8 cellular contexts compared by ENCODE assay signal in the genomic region with DNA sequence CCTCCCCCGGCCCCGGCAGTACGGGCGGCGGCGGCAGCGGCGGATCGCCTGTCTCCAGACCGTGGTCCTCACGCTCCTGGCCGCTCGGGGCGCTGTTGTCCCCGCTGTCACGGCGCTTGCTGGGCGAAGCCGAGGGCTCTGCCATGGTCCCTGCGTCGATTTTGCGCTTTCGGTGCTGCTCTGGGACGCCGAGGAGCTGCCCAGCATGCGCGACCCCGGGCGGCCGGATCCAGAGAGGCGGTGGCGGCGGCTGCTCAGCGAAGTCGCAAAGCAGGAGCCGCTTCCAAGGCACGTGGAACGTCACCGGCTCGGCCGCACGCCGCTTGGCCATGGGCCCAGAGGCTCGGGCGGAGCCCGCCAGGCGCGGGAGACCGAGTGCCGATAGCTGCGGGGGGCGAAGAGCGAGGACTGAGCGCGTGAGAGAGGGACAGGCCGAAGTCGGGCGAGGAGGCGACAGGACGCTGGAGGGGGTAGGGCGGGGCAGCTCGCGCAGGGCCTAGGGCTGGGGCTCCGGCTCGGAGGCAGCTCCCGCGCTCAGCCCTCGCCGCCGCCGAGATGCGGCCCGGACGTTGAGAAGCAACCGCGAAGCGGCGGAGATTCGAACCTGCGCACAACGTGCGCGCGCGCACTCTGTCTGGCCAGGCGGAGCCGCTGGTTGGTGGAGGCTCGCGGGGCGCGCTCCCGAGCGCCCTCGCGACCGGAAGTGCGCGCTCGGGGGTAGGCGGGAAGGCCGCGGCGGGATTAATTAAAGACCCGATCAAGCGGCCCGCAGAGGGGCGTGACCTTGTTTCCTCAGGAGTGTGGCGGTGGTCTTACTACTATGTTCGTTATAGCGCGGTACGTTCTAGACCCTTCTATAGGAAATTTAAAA. TPM values are rescaled to one million over a fixed set of nuclear protein-coding genes. Genes with fewer than 3 reads are reported as not detected.
DNase-seq lines count a peak whose midpoint lies in the region; ATAC-seq and TF ChIP-seq lines count a peak whose summit lies in the region.

A gene with protein sequence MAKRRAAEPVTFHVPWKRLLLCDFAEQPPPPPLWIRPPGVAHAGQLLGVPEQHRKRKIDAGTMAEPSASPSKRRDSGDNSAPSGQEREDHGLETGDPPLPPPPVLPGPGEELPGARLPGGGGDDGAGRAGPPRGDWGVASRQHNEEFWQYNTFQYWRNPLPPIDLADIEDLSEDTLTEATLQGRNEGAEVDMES (minus strand): TSS at position 632 of the 871 bp plus-strand sequence. CDS start 301 bp downstream, at position 331.

- DNase-seq in DMS53 treated with DMSO at 0.1 percent for 48 hours (lab: John Stamatoyannopoulos, UW; ENCODE audit: unreplicated experiment) = peak; percentile 70
- peak; percentile 95 for DNase-seq in OCI-M1 (lab: John Stamatoyannopoulos, UW)
- DNase-seq in activated T-cell treated with anti-CD3 and anti-CD28 coated beads for 24 hours (ENCODE audit: low read depth) = peak; percentile 83
- DNase-seq in epithelial cell of proximal tubule (ENCODE audit: low read depth) = no peak
- DNase-seq in stimulated activated CD8-positive, alpha-beta memory T cell treated with anti-CD3 and anti-CD28 coated beads, Interleukin-7, amount 100 ng/mL, for 1 hour (ENCODE audit: low read depth in 2 of 2) = peak; percentile 82 to 83

- H3K9me3 ChIP-seq in mucosa of stomach (ENCODE audit: control insufficient read depth, low read length) = no peaks in the 10 kb centered on the region

- no peaks in the 10 kb centered on the region for H3K36me3 ChIP-seq in mucosa of stomach (ENCODE audit: control insufficient read depth, insufficient read depth, low read length)

- peak; percentile 65 for TF ChIP-seq CTCF in epithelial cell of proximal tubule (conservative IDR thresholded peaks at IDR 0.05; ENCODE audit: low read depth, low read length)

- H3K27me3 ChIP-seq in mucosa of stomach (ENCODE audit: control insufficient read depth, insufficient read depth, low read length) = no peaks in the 10 kb centered on the region

- peak; percentile 90 for ATAC-seq in GM21619 (IDR thresholded peaks at IDR 0.05; ENCODE audit: unreplicated experiment)

- peak within 1 kb of the TSS; percentile 91 for H3K4me3 ChIP-seq in epithelial cell of proximal tubule (ENCODE audit: low read depth, low read length)
- peak within 1 kb of the TSS; percentile 82 for H3K4me3 ChIP-seq in mucosa of stomach (ENCODE audit: low read length)

- peak within 1 kb of the TSS; percentile 95 for H3K9ac ChIP-seq in mucosa of stomach (ENCODE audit: low read length)

- TF ChIP-seq RAD21 in Ishikawa (IDR thresholded peaks at IDR 0.05; ENCODE audit: low read depth) = peak; percentile 38; the same call in 1 of the 2 replicates

- peak; percentile 33; the same call in 1 of the 2 replicates for TF ChIP-seq EP300 in Ishikawa (IDR thresholded peaks at IDR 0.05; ENCODE audit: borderline replicate concordance)

- H3K4me1 ChIP-seq in mucosa of stomach (ENCODE audit: control insufficient read depth, insufficient read depth, low read length) = no peaks in the 10 kb centered on the region

TF ChIP-seq in Ishikawa, 13 proteins besides CTCF, POLR2A, EP300 and RAD21:
- TF ChIP-seq CREB1 (IDR thresholded peaks at IDR 0.05; ENCODE audit: low read depth) = peak; percentile 28; the same call in 1 of the 2 replicates
- TF ChIP-seq, protein P1, sequence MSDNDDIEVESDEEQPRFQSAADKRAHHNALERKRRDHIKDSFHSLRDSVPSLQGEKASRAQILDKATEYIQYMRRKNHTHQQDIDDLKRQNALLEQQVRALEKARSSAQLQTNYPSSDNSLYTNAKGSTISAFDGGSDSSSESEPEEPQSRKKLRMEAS (IDR thresholded peaks at IDR 0.05) = peak; percentile 90
- peak; percentile 61 for TF ChIP-seq NFIC (IDR thresholded peaks at IDR 0.05)
- peak; percentile 63 for TF ChIP-seq YY1 (IDR thresholded peaks at IDR 0.05; ENCODE audit: low read depth)
- TF ChIP-seq TAF1 (IDR thresholded peaks at IDR 0.05; ENCODE audit: low read depth) = no peak; the same call in none of the 2 replicates
- TF ChIP-seq, protein P2, sequence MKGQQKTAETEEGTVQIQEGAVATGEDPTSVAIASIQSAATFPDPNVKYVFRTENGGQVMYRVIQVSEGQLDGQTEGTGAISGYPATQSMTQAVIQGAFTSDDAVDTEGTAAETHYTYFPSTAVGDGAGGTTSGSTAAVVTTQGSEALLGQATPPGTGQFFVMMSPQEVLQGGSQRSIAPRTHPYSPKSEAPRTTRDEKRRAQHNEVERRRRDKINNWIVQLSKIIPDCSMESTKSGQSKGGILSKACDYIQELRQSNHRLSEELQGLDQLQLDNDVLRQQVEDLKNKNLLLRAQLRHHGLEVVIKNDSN (IDR thresholded peaks at IDR 0.05) = no peak
- 0 out of 2 replicates have a peak, but pooled peaks have one; percentile 52 for TF ChIP-seq ZBTB7A (IDR thresholded peaks at IDR 0.05; ENCODE audit: low read depth)
- no peak for TF ChIP-seq EGR1 (IDR thresholded peaks at IDR 0.05)
- TF ChIP-seq CEBPB (IDR thresholded peaks at IDR 0.05) = no peak
- TF ChIP-seq, protein P3, sequence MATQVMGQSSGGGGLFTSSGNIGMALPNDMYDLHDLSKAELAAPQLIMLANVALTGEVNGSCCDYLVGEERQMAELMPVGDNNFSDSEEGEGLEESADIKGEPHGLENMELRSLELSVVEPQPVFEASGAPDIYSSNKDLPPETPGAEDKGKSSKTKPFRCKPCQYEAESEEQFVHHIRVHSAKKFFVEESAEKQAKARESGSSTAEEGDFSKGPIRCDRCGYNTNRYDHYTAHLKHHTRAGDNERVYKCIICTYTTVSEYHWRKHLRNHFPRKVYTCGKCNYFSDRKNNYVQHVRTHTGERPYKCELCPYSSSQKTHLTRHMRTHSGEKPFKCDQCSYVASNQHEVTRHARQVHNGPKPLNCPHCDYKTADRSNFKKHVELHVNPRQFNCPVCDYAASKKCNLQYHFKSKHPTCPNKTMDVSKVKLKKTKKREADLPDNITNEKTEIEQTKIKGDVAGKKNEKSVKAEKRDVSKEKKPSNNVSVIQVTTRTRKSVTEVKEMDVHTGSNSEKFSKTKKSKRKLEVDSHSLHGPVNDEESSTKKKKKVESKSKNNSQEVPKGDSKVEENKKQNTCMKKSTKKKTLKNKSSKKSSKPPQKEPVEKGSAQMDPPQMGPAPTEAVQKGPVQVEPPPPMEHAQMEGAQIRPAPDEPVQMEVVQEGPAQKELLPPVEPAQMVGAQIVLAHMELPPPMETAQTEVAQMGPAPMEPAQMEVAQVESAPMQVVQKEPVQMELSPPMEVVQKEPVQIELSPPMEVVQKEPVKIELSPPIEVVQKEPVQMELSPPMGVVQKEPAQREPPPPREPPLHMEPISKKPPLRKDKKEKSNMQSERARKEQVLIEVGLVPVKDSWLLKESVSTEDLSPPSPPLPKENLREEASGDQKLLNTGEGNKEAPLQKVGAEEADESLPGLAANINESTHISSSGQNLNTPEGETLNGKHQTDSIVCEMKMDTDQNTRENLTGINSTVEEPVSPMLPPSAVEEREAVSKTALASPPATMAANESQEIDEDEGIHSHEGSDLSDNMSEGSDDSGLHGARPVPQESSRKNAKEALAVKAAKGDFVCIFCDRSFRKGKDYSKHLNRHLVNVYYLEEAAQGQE (IDR thresholded peaks at IDR 0.05; ENCODE audit: low read depth) = no peak
- TF ChIP-seq TCF12 (IDR thresholded peaks at IDR 0.05; ENCODE audit: low read depth) = peak; percentile 13; the same call in 1 of the 2 replicates
- TF ChIP-seq TEAD4 (IDR thresholded peaks at IDR 0.05) = peak; percentile 30; the same call in 1 of the 2 replicates
- TF ChIP-seq FOXM1 (IDR thresholded peaks at IDR 0.05; ENCODE audit: borderline replicate concordance, low read depth) = no peak

RNA-seq across cellular contexts. Expression of the gene that starts here (rescaled TPM):
- total RNA-seq in epithelial cell of proximal tubule = 15.1 and 16.5 TPM in 2 replicates
